ENCODE assay signal across 1 cellular context in the genomic region with DNA sequence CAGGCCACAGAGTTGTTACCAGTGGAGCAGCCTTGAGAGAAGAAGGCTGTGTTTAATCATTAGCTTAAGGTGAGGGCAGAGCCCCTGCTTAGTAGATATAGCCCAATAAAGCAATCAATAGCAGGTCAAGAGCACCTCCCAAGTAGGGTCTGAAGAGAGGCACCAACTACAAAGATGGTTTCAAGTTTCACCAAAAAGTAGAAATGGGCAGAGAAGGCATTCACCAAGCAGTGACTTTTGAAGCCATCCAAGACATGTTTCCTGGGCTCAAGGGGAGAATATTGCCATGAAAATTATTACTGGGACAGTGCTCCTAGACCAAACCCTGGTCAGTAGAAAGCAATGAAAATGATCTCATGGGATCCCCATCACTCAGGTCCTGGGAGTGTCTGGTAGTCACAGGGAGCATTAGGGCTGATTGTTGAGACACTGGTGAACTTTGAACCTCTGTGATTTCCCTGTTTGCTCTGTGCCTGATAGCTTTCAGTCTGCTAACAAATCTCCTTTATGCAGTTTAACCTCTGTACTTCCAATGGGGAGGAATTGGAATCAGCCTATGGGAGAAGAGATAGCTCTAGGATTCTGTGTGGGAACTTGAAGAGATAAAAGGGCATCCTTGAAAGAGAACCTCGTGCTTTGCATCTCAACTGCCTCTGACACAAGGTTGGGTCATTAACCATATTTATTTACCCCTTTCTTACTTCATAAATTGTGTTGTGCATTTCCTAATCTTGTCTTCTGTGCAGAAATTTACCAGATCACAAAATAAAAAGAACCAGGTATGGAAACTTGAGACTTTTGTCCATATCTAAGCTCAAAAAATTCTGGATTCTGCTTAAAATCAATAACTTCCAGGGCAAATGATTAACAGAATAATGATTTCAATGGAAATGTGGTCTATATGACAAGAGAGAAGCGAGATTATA.
TF ChIP-seq lines count a peak whose summit lies in the region.

No MANE protein-coding gene starts in this region.

TF ChIP-seq in HepG2, 621 proteins besides CTCF, POLR2A, EP300 and RAD21 (continued from another document):
- TF ChIP-seq, protein P1, sequence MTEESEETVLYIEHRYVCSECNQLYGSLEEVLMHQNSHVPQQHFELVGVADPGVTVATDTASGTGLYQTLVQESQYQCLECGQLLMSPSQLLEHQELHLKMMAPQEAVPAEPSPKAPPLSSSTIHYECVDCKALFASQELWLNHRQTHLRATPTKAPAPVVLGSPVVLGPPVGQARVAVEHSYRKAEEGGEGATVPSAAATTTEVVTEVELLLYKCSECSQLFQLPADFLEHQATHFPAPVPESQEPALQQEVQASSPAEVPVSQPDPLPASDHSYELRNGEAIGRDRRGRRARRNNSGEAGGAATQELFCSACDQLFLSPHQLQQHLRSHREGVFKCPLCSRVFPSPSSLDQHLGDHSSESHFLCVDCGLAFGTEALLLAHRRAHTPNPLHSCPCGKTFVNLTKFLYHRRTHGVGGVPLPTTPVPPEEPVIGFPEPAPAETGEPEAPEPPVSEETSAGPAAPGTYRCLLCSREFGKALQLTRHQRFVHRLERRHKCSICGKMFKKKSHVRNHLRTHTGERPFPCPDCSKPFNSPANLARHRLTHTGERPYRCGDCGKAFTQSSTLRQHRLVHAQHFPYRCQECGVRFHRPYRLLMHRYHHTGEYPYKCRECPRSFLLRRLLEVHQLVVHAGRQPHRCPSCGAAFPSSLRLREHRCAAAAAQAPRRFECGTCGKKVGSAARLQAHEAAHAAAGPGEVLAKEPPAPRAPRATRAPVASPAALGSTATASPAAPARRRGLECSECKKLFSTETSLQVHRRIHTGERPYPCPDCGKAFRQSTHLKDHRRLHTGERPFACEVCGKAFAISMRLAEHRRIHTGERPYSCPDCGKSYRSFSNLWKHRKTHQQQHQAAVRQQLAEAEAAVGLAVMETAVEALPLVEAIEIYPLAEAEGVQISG (CRISPR knock-in tag; IDR thresholded peaks at IDR 0.05): peak; percentile 9; the same call in 1 of the 2 replicates
- TF ChIP-seq, protein P2, sequence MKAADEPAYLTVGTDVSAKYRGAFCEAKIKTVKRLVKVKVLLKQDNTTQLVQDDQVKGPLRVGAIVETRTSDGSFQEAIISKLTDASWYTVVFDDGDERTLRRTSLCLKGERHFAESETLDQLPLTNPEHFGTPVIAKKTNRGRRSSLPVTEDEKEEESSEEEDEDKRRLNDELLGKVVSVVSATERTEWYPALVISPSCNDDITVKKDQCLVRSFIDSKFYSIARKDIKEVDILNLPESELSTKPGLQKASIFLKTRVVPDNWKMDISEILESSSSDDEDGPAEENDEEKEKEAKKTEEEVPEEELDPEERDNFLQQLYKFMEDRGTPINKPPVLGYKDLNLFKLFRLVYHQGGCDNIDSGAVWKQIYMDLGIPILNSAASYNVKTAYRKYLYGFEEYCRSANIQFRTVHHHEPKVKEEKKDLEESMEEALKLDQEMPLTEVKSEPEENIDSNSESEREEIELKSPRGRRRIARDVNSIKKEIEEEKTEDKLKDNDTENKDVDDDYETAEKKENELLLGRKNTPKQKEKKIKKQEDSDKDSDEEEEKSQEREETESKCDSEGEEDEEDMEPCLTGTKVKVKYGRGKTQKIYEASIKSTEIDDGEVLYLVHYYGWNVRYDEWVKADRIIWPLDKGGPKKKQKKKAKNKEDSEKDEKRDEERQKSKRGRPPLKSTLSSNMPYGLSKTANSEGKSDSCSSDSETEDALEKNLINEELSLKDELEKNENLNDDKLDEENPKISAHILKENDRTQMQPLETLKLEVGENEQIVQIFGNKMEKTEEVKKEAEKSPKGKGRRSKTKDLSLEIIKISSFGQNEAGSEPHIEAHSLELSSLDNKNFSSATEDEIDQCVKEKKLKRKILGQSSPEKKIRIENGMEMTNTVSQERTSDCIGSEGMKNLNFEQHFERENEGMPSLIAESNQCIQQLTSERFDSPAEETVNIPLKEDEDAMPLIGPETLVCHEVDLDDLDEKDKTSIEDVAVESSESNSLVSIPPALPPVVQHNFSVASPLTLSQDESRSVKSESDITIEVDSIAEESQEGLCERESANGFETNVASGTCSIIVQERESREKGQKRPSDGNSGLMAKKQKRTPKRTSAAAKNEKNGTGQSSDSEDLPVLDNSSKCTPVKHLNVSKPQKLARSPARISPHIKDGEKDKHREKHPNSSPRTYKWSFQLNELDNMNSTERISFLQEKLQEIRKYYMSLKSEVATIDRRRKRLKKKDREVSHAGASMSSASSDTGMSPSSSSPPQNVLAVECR (CRISPR knock-in tag; IDR thresholded peaks at IDR 0.05; ENCODE audit: borderline replicate concordance): peak; percentile 23; the same call in 1 of the 2 replicates
- TF ChIP-seq TBP (CRISPR knock-in tag; IDR thresholded peaks at IDR 0.05): no peak
- TF ChIP-seq PHF5A (CRISPR knock-in tag; IDR thresholded peaks at IDR 0.05; ENCODE audit: low read depth, unreplicated experiment): no peak
- TF ChIP-seq MXI1 (IDR thresholded peaks at IDR 0.05; ENCODE audit: borderline replicate concordance, low read depth, low read length): no peak
- no peak for TF ChIP-seq ZEB1 (IDR thresholded peaks at IDR 0.05; ENCODE audit: insufficient replicate concordance, low read depth)
- no peak for TF ChIP-seq MAFK (conservative IDR thresholded peaks at IDR 0.05 in 1 of 2, IDR thresholded peaks at IDR 0.05 in 1 of 2; ENCODE audit: low read length in 2 of 2)
- TF ChIP-seq, protein P3, sequence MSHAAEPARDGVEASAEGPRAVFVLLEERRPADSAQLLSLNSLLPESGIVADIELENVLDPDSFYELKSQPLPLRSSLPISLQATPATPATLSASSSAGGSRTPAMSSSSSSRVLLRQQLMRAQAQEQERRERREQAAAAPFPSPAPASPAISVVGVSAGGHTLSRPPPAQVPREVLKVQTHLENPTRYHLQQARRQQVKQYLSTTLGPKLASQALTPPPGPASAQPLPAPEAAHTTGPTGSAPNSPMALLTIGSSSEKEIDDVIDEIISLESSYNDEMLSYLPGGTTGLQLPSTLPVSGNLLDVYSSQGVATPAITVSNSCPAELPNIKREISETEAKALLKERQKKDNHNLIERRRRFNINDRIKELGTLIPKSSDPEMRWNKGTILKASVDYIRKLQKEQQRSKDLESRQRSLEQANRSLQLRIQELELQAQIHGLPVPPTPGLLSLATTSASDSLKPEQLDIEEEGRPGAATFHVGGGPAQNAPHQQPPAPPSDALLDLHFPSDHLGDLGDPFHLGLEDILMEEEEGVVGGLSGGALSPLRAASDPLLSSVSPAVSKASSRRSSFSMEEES (CRISPR knock-in tag; IDR thresholded peaks at IDR 0.05): 0 out of 2 replicates have a peak, but pooled peaks have one; percentile 20
- no peak for TF ChIP-seq SUZ12 (IDR thresholded peaks at IDR 0.05; ENCODE audit: low read depth, low read length)
- TF ChIP-seq IKZF1 (IDR thresholded peaks at IDR 0.05): no peak
- peak; percentile 54 for TF ChIP-seq FOXA3 (CRISPR knock-in tag; IDR thresholded peaks at IDR 0.05)
- TF ChIP-seq, protein P4, sequence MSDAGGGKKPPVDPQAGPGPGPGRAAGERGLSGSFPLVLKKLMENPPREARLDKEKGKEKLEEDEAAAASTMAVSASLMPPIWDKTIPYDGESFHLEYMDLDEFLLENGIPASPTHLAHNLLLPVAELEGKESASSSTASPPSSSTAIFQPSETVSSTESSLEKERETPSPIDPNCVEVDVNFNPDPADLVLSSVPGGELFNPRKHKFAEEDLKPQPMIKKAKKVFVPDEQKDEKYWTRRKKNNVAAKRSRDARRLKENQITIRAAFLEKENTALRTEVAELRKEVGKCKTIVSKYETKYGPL (CRISPR knock-in tag; IDR thresholded peaks at IDR 0.05): no peak
- no peak for TF ChIP-seq ZNF468 (CRISPR knock-in tag; IDR thresholded peaks at IDR 0.05)
- TF ChIP-seq KAT7 (CRISPR knock-in tag; IDR thresholded peaks at IDR 0.05; ENCODE audit: borderline replicate concordance): no peak
- peak; percentile 32; the same call in 1 of the 2 replicates for TF ChIP-seq KAT2B (IDR thresholded peaks at IDR 0.05; ENCODE audit: borderline replicate concordance, low read depth, low read length)
- TF ChIP-seq BORCS8-MEF2B (CRISPR knock-in tag; IDR thresholded peaks at IDR 0.05): no peak
- TF ChIP-seq MAF1 (CRISPR knock-in tag; IDR thresholded peaks at IDR 0.05; ENCODE audit: borderline replicate concordance): no peak
- TF ChIP-seq ZFX (CRISPR knock-in tag; IDR thresholded peaks at IDR 0.05; ENCODE audit: low read depth): no peak
- TF ChIP-seq ZNF251 (CRISPR knock-in tag; IDR thresholded peaks at IDR 0.05): no peak
- no peak for TF ChIP-seq SNRNP70 (IDR thresholded peaks at IDR 0.05; ENCODE audit: low read depth, low read length)
- TF ChIP-seq, protein P5, sequence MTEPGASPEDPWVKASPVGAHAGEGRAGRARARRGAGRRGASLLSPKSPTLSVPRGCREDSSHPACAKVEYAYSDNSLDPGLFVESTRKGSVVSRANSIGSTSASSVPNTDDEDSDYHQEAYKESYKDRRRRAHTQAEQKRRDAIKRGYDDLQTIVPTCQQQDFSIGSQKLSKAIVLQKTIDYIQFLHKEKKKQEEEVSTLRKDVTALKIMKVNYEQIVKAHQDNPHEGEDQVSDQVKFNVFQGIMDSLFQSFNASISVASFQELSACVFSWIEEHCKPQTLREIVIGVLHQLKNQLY (CRISPR knock-in tag; IDR thresholded peaks at IDR 0.05): 0 out of 2 replicates have a peak, but pooled peaks have one; percentile 10
- TF ChIP-seq PHB2 (IDR thresholded peaks at IDR 0.05; ENCODE audit: partially characterized antibody): no peak
- peak; percentile 84; the same call in 1 of the 2 replicates for TF ChIP-seq GFI1 (CRISPR knock-in tag; IDR thresholded peaks at IDR 0.05; ENCODE audit: borderline replicate concordance)
- TF ChIP-seq, protein P6, sequence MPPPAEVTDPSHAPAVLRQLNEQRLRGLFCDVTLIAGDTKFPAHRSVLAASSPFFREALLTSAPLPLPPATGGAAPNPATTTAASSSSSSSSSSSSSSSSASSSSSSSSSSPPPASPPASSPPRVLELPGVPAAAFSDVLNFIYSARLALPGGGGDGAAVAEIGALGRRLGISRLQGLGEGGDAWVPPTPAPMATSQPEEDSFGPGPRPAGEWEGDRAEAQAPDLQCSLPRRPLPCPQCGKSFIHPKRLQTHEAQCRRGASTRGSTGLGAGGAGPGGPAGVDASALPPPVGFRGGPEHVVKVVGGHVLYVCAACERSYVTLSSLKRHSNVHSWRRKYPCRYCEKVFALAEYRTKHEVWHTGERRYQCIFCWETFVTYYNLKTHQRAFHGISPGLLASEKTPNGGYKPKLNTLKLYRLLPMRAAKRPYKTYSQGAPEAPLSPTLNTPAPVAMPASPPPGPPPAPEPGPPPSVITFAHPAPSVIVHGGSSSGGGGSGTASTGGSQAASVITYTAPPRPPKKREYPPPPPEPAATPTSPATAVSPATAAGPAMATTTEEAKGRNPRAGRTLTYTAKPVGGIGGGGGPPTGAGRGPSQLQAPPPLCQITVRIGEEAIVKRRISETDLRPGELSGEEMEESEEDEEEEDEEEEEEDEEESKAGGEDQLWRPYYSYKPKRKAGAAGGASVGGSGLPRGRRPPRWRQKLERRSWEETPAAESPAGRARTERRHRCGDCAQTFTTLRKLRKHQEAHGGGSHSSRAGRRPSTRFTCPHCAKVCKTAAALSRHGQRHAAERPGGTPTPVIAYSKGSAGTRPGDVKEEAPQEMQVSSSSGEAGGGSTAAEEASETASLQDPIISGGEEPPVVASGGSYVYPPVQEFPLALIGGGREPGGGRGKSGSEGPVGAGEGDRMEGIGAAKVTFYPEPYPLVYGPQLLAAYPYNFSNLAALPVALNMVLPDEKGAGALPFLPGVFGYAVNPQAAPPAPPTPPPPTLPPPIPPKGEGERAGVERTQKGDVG (CRISPR knock-in tag; IDR thresholded peaks at IDR 0.05; ENCODE audit: borderline replicate concordance): no peak
- TF ChIP-seq MIER2 (CRISPR knock-in tag; IDR thresholded peaks at IDR 0.05): no peak
- TF ChIP-seq, protein P7, sequence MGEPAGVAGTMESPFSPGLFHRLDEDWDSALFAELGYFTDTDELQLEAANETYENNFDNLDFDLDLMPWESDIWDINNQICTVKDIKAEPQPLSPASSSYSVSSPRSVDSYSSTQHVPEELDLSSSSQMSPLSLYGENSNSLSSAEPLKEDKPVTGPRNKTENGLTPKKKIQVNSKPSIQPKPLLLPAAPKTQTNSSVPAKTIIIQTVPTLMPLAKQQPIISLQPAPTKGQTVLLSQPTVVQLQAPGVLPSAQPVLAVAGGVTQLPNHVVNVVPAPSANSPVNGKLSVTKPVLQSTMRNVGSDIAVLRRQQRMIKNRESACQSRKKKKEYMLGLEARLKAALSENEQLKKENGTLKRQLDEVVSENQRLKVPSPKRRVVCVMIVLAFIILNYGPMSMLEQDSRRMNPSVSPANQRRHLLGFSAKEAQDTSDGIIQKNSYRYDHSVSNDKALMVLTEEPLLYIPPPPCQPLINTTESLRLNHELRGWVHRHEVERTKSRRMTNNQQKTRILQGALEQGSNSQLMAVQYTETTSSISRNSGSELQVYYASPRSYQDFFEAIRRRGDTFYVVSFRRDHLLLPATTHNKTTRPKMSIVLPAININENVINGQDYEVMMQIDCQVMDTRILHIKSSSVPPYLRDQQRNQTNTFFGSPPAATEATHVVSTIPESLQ (CRISPR knock-in tag; conservative IDR thresholded peaks at IDR 0.05): no peak
- peak; percentile 87 for TF ChIP-seq HNF4A (CRISPR knock-in tag; IDR thresholded peaks at IDR 0.05)
- no peak for TF ChIP-seq BRD4 (CRISPR knock-in tag; IDR thresholded peaks at IDR 0.05)
- peak; percentile 29; the same call in 1 of the 2 replicates for TF ChIP-seq CEBPG (CRISPR knock-in tag; IDR thresholded peaks at IDR 0.05)
- TF ChIP-seq AGO2 (optimal IDR thresholded peaks at IDR 0.05; ENCODE audit: low read depth, low read length): no peak
- no peak for TF ChIP-seq STAG1 (CRISPR knock-in tag; IDR thresholded peaks at IDR 0.05)
- no peak for TF ChIP-seq RFXAP (CRISPR knock-in tag; IDR thresholded peaks at IDR 0.05; ENCODE audit: borderline replicate concordance)
- TF ChIP-seq, protein P8, sequence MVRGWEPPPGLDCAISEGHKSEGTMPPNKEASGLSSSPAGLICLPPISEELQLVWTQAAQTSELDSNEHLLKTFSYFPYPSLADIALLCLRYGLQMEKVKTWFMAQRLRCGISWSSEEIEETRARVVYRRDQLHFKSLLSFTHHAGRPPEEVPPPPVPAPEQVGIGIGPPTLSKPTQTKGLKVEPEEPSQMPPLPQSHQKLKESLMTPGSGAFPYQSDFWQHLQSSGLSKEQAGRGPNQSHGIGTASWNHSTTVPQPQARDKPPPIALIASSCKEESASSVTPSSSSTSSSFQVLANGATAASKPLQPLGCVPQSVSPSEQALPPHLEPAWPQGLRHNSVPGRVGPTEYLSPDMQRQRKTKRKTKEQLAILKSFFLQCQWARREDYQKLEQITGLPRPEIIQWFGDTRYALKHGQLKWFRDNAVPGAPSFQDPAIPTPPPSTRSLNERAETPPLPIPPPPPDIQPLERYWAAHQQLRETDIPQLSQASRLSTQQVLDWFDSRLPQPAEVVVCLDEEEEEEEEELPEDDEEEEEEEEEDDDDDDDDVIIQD (CRISPR knock-in tag; IDR thresholded peaks at IDR 0.05; ENCODE audit: low read depth): peak; percentile 42; the same call in 1 of the 2 replicates
- no peak for TF ChIP-seq ZNF619 (CRISPR knock-in tag; IDR thresholded peaks at IDR 0.05)
- TF ChIP-seq MTF2 (CRISPR knock-in tag; IDR thresholded peaks at IDR 0.05; ENCODE audit: borderline replicate concordance): no peak
- no peak for TF ChIP-seq MLLT10 (CRISPR knock-in tag; IDR thresholded peaks at IDR 0.05)
- no peak for TF ChIP-seq EZH2 (conservative IDR thresholded peaks at IDR 0.05; ENCODE audit: low read depth, low read length)
- no peak for TF ChIP-seq ZNF136 (CRISPR knock-in tag; IDR thresholded peaks at IDR 0.05; ENCODE audit: low read depth)
- TF ChIP-seq ARNT (IDR thresholded peaks at IDR 0.05): no peak
- TF ChIP-seq ZNF768 (CRISPR knock-in tag; IDR thresholded peaks at IDR 0.05): no peak
- no peak for TF ChIP-seq CBFB (CRISPR knock-in tag; IDR thresholded peaks at IDR 0.05)
- TF ChIP-seq FOXP1 (IDR thresholded peaks at IDR 0.05): no peak
- peak; percentile 40; the same call in 1 of the 2 replicates for TF ChIP-seq FOXP1 (CRISPR knock-in tag; IDR thresholded peaks at IDR 0.05)
TF ChIP-seq in HepG2: peak in this region for 70.
